ENCODE assay signal across 8 cellular contexts in genomic region chr21:33383056-33383888, GRCh38. TPM values are rescaled to one million over a fixed set of nuclear protein-coding genes. Genes with fewer than 3 reads are reported as not detected.
DNase-seq lines count a peak whose midpoint lies in the region; ATAC-seq and TF ChIP-seq lines count a peak whose summit lies in the region.

No MANE protein-coding gene starts in this region.

- H3K9me1 ChIP-seq in IMR-90 (ENCODE audit: insufficient read depth, low read length): peaks cover 12% of the 10 kb centered on the region; the same call in 1 of the 2 replicates

- no peaks in the 10 kb centered on the region for H3K9me3 ChIP-seq in IMR-90 (ENCODE audit: control insufficient read depth, insufficient read depth, low read length)
- H3K9me3 ChIP-seq in colonic mucosa: no peaks in the 10 kb centered on the region

- dilution Hi-C loops in IMR-90 (cut with HindIII; ENCODE audit: low sequenced_read_pairs, unreplicated experiment): no loop called here

- peak overlapping the region; percentile 14 for H4K91ac ChIP-seq in IMR-90 (ENCODE audit: insufficient read depth, low read depth, low read length)

- TF ChIP-seq RAD21 in IMR-90 (IDR thresholded peaks at IDR 0.05; ENCODE audit: low read length): no peak

- no peak overlapping the region for H3K4me3 Mint-ChIP-seq in WTC11
- peak overlapping the region; percentile 74 for H3K4me3 Mint-ChIP-seq in stimulated activated memory B cell treated with anti-CD40 and anti-IgM and Interleukin-4, amounts not matched to agents 10 μg/mL and 1 μg/mL and 100 μg/mL, for 72 hours

- DNase-seq in CMK (ENCODE audit: low read depth): peak; percentile 79
- peak; percentile 94 for DNase-seq in IMR-90
- DNase-seq in WTC11 (ENCODE audit: low spot score): no peak
- peak; percentile 64 for DNase-seq in colonic mucosa
- DNase-seq in mucosa of gallbladder (ENCODE audit: low spot score): peak; percentile 52
- no peak for DNase-seq in NCI-H2227 treated with DMSO at 0.1 percent for 48 hours (lab: John Stamatoyannopoulos, UW)

- H3K36me3 Mint-ChIP-seq in WTC11: no peaks in the 10 kb centered on the region
- no peaks in the 10 kb centered on the region for H3K36me3 Mint-ChIP-seq in stimulated activated memory B cell treated with anti-CD40 and anti-IgM and Interleukin-4, amounts not matched to agents 10 μg/mL and 1 μg/mL and 100 μg/mL, for 72 hours

- peak overlapping the region; percentile 56 for H2BK120ac ChIP-seq in IMR-90 (ENCODE audit: low read depth, low read length)

- peak overlapping the region; percentile 37; the same call in 1 of the 2 replicates for H3K27ac Mint-ChIP-seq in WTC11
- peak overlapping the region; percentile 88 for H3K27ac Mint-ChIP-seq in stimulated activated memory B cell treated with anti-CD40 and anti-IgM and Interleukin-4, amounts not matched to agents 10 μg/mL and 1 μg/mL and 100 μg/mL, for 72 hours

- CTCF ChIA-PET in IMR-90 (lab: Yijun Ruan, JAX): no interaction called here
- CTCF ChIA-PET in WTC11 (lab: Charles Lee): no interaction called here

- H3K4me1 Mint-ChIP-seq in WTC11: peaks cover 11% of the 10 kb centered on the region
- H3K4me1 Mint-ChIP-seq in stimulated activated memory B cell treated with anti-CD40 and anti-IgM and Interleukin-4, amounts not matched to agents 10 μg/mL and 1 μg/mL and 100 μg/mL, for 72 hours: peaks cover 74% of the 10 kb centered on the region

- peak overlapping the region; percentile 4; the same call in 1 of the 2 replicates for H3K4me2 ChIP-seq in IMR-90 (ENCODE audit: low read depth, low read length)

- H3K9me3 Mint-ChIP-seq in WTC11: no peaks in the 10 kb centered on the region
- H3K9me3 Mint-ChIP-seq in stimulated activated memory B cell treated with anti-CD40 and anti-IgM and Interleukin-4, amounts not matched to agents 10 μg/mL and 1 μg/mL and 100 μg/mL, for 72 hours: peaks cover 3% of the 10 kb centered on the region

- no peaks in the 10 kb centered on the region for H3K27me3 ChIP-seq in IMR-90 (ENCODE audit: control insufficient read depth, insufficient read depth, low read length)
- H3K27me3 ChIP-seq in colonic mucosa: no peaks in the 10 kb centered on the region

- TF ChIP-seq CTCF in IMR-90 (conservative IDR thresholded peaks at IDR 0.05; ENCODE audit: low read depth, low read length): no peak
- TF ChIP-seq CTCF in WTC11 (IDR thresholded peaks at IDR 0.05): no peak
- TF ChIP-seq CTCF in colonic mucosa (IDR thresholded peaks at IDR 0.05): no peak

- H3K56ac ChIP-seq in IMR-90 (ENCODE audit: extremely low read depth, insufficient read depth, low read length): no peak overlapping the region

- BruUV-seq in IMR-90 (replicated peaks; lab: Mats Ljungman, UMichigan): no TSS peak

- in situ Hi-C loops in IMR-90 (cut with MboI; ENCODE audit: low sequenced_read_pairs): no loop called here

- H3K36me3 ChIP-seq in IMR-90 (ENCODE audit: control insufficient read depth, insufficient read depth, low read length): no peaks in the 10 kb centered on the region
- no peaks in the 10 kb centered on the region for H3K36me3 ChIP-seq in colonic mucosa

- no peaks in the 10 kb centered on the region; the same call in 1 of the 2 replicates for H3K27me3 Mint-ChIP-seq in WTC11 (ENCODE audit: low read depth)
- no peaks in the 10 kb centered on the region for H3K27me3 Mint-ChIP-seq in stimulated activated memory B cell treated with anti-CD40 and anti-IgM and Interleukin-4, amounts not matched to agents 10 μg/mL and 1 μg/mL and 100 μg/mL, for 72 hours

- no peaks in the 10 kb centered on the region for H3K79me1 ChIP-seq in IMR-90 (ENCODE audit: low read depth in 1 of 2, low read length in 2 of 2)

- peak; percentile 67 for ATAC-seq in GM21515 (IDR thresholded peaks at IDR 0.05; ENCODE audit: unreplicated experiment)
- peak; percentile 56 for ATAC-seq in IMR-90 (ENCODE audit: low read depth)
- peak; percentile 71 for ATAC-seq in WTC11
- ATAC-seq in stimulated activated memory B cell treated with anti-CD40 and anti-IgM and Interleukin-4, amounts not matched to agents 10 μg/mL and 1 μg/mL and 100 μg/mL, for 72 hours: peak; percentile 92

- H3K4me1 ChIP-seq in IMR-90 (ENCODE audit: control insufficient read depth, insufficient read depth, low read length) (peaks cover 12% of the 10 kb centered on the region), colonic mucosa (peaks cover 11% of the 10 kb centered on the region)

- peak overlapping the region; percentile 85 for H2AFZ ChIP-seq in IMR-90 (replicated peaks; ENCODE audit: low read length, poor library complexity)

- H2BK20ac ChIP-seq in IMR-90 (ENCODE audit: low read depth, low read length): peak overlapping the region; percentile 43

- H3K4me3 ChIP-seq in IMR-90 (ENCODE audit: insufficient read depth, low read depth, low read length) (no peak overlapping the region), colonic mucosa (no peak overlapping the region)

- WGBS in IMR-90 (ENCODE audit: extremely low coverage in 2 of 2, insufficient read length in 1 of 2), 2 experiments: 32% methylated on average over 9 of the region's 20 CpGs; no CpG with 5 or more reads in 1 of the 2 experiments

- H3K27ac ChIP-seq in IMR-90 (ENCODE audit: insufficient read depth, low read length) (no peak overlapping the region; the same call in 1 of the 2 replicates), colonic mucosa (peak overlapping the region; percentile 69)

- H4K5ac ChIP-seq in IMR-90 (ENCODE audit: low read depth, low read length): no peak overlapping the region

- peak overlapping the region; percentile 34; the same call in 1 of the 2 replicates for H3K14ac ChIP-seq in IMR-90 (replicated peaks; ENCODE audit: low read depth, low read length)

- no peak overlapping the region; the same call in 1 of the 3 replicates for H2BK15ac ChIP-seq in IMR-90 (ENCODE audit: low read depth, low read length)

- H3K9ac ChIP-seq in IMR-90 (ENCODE audit: low read depth, low read length) (no peak overlapping the region), colonic mucosa (ENCODE audit: low read depth in 2 of 2, low read length in 2 of 2) (peak overlapping the region; percentile 50 to 51)

- intact Hi-C loops in IMR-90 (cut with micrococcal nuclease): no loop called here
- intact Hi-C loops in colonic mucosa (cut with DNase I): no loop called here

- H3K18ac ChIP-seq in IMR-90 (ENCODE audit: low read depth, low read length): no peak overlapping the region

- H2AK9ac ChIP-seq in IMR-90 (replicated peaks; ENCODE audit: low read depth, low read length, poor library complexity): peak overlapping the region; percentile 2

- H4K8ac ChIP-seq in IMR-90 (ENCODE audit: low read depth in 2 of 2, low read length in 2 of 2): peak overlapping the region in 1 of 2 experiments; percentile 64; a peak in 2 of 4 replicates

- POLR2A ChIA-PET in IMR-90 (lab: Charles Lee; ENCODE audit: unreplicated experiment): no interaction called here
- POLR2A ChIA-PET in WTC11 (lab: Charles Lee): no interaction called here

- peak overlapping the region; percentile 7; the same call in 1 of the 2 replicates for H3K23ac ChIP-seq in IMR-90 (ENCODE audit: low read depth, low read length)

- H2BK5ac ChIP-seq in IMR-90 (ENCODE audit: low read depth, low read length, poor library complexity, severe bottlenecking): no peak overlapping the region

- H4K20me1 ChIP-seq in IMR-90 (ENCODE audit: insufficient read depth, low read length): no peaks in the 10 kb centered on the region

- peak overlapping the region; percentile 31 for H2AK5ac ChIP-seq in IMR-90 (ENCODE audit: low read depth, low read length)

- TF ChIP-seq POLR2A in IMR-90 (IDR thresholded peaks at IDR 0.05; ENCODE audit: low read depth, low read length): 0 out of 2 replicates have a peak, but pooled peaks have one; percentile 36

- H3K4ac ChIP-seq in IMR-90 (ENCODE audit: low read depth, low read length): peak overlapping the region; percentile 44

TF ChIP-seq in IMR-90, 13 proteins besides CTCF, POLR2A, EP300 and RAD21 (continues in another document):
- no peak for TF ChIP-seq CHD1 (IDR thresholded peaks at IDR 0.05; ENCODE audit: low read depth, low read length)
- TF ChIP-seq RCOR1 (IDR thresholded peaks at IDR 0.05; ENCODE audit: insufficient replicate concordance, low read length): no peak
- TF ChIP-seq CEBPB (IDR thresholded peaks at IDR 0.05; ENCODE audit: low read depth, low read length): no peak

TF ChIP-seq in WTC11, 78 proteins besides CTCF, POLR2A, EP300 and RAD21 (continues in another document):
- TF ChIP-seq GABPB1 (CRISPR knock-in tag; IDR thresholded peaks at IDR 0.05) (peak; percentile 72; the same call in 1 of the 2 replicates), USF1 (CRISPR knock-in tag; IDR thresholded peaks at IDR 0.05) (peak; percentile 72), FOXK1 (CRISPR knock-in tag; IDR thresholded peaks at IDR 0.05) (no peak), IRF2 (CRISPR knock-in tag; IDR thresholded peaks at IDR 0.05; ENCODE audit: borderline replicate concordance, low read depth) (no peak)

RNA-seq across cellular contexts. Expression of gene IFNGR2, which starts 19.9 kb away (rescaled TPM):
- total RNA-seq in IMR-90 (2012; rRNA removed): 52.8 and 66.0 TPM in 2 replicates
- polyA plus RNA-seq in IMR-90 (2012; rRNA removed): 64.9 and 73.8 TPM in 2 replicates
- 27.8 and 55.9 TPM in 2 replicates for polyA plus RNA-seq in IMR-90 (2012; cell fraction: cytosol; rRNA removed)
- polyA plus RNA-seq in IMR-90 (2012; cell fraction: nucleus; rRNA removed; ENCODE audit: low replicate concordance): 18.8 and 32.0 TPM in 2 replicates
- 34.1 to 37.3 TPM (median 35.7 TPM) in 3 replicates for total RNA-seq in WTC11 (2021)
- total RNA-seq in colonic mucosa: 100 to 1,000 TPM in 1 of 2 donors, 10 to 100 TPM in 1; 53.7 to 128 TPM
- total RNA-seq in mucosa of gallbladder: 61.3 TPM

RNA-seq across cellular contexts. Expression of gene IFNAR1, which starts 58.5 kb away (rescaled TPM):
- 9.9 and 12.8 TPM in 2 replicates for total RNA-seq in IMR-90 (2012; rRNA removed)
- polyA plus RNA-seq in IMR-90 (2012; rRNA removed): 5.9 and 7.8 TPM in 2 replicates
- polyA plus RNA-seq in IMR-90 (2012; cell fraction: cytosol; rRNA removed): 5.6 and 7.5 TPM in 2 replicates
- polyA plus RNA-seq in IMR-90 (2012; cell fraction: nucleus; rRNA removed; ENCODE audit: low replicate concordance): 1.5 and 2.8 TPM in 2 replicates
- total RNA-seq in WTC11 (2021): 12.2 to 14.6 TPM (median 13.2 TPM) in 3 replicates
- 10 to 100 TPM; 32.3 to 62.2 TPM for total RNA-seq in colonic mucosa
- 59.0 TPM for total RNA-seq in mucosa of gallbladder

Comparison
In these comparisons a context has a peak if more than half of its experiments do, and no peak if none do; other contexts are left out.
1. DNase-seq: peak in CMK (single experiment), IMR-90 (single experiment), colonic mucosa (single experiment) and mucosa of gallbladder (single experiment); none in WTC11 (single experiment) and NCI-H2227 treated with DMSO at 0.1 percent for 48 hours (single experiment).
2. Peak in every context shown above with its lines, with median percentiles within 50 percentile points of each other: ATAC-seq.